In the genomic region with DNA sequence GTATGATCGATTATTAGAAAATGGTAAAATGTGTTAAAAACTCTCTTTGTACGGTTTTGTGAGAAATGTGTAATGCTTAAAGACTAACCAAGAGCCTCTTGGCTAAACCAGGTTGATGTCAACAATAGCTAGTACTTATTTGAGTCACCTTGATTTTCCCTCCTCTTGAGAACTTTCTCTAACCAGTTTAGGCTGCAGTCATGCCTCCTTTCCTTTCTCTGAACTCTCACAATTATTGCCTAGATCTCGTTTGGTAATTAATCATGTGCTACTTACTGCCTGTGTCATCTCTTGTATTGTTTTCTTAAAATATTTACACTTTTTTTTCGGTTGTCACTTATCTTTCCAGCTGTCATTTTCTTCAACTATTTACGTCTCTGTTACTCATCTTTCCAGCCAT, we compare ENCODE assay signal across 8 cellular contexts. TPM values are rescaled to one million over a fixed set of nuclear protein-coding genes. Genes with fewer than 3 reads are reported as not detected.
DNase-seq lines count a peak whose midpoint lies in the region; ATAC-seq, FAIRE-seq and TF ChIP-seq lines count a peak whose summit lies in the region.

No MANE protein-coding gene starts in this region.

- H3K9me3 ChIP-seq in skeletal muscle satellite cell (replicated peaks; ENCODE audit: low read length) (no peaks in the 10 kb centered on the region), small intestine (ENCODE audit: control insufficient read depth, low read depth) (no peaks in the 10 kb centered on the region)

- FAIRE-seq in small intestine (lab: Jason Lieb, UNC), result no peak

- peaks cover 30% of the 10 kb centered on the region for H3K79me2 ChIP-seq in ACC112 (ENCODE audit: control insufficient read depth, insufficient read depth, low read length, unreplicated experiment)

- H3K27ac ChIP-seq in ACC112 (ENCODE audit: low read depth, low read length) (0 out of 2 replicates have a peak overlapping the region, but pooled peaks have one; percentile 6), small intestine (ENCODE audit: low read depth in 1 of 2, low read length in 1 of 2) (no peak overlapping the region)

- DNase-seq in dermis blood vessel endothelial cell, result peak; percentile 25
- DNase-seq in stimulated activated CD4-positive, alpha-beta T cell treated with anti-CD3 and anti-CD28 coated beads, Interleukin-4, amount 100 ng/mL, for 4 hours, result no peak
- no peak for DNase-seq in small intestine

- H3K4me2 ChIP-seq in skeletal muscle satellite cell (ENCODE audit: low read length), result peak overlapping the region; percentile 98

- no peak overlapping the region for H3K9ac ChIP-seq in skeletal muscle satellite cell (ENCODE audit: low read depth, low read length)

- H3K4me1 ChIP-seq in ACC112 (ENCODE audit: control insufficient read depth, insufficient read depth, low read length, unreplicated experiment) (peaks cover 19% of the 10 kb centered on the region), skeletal muscle satellite cell (ENCODE audit: control insufficient read depth, insufficient read depth, low read length) (peaks cover 9% of the 10 kb centered on the region), small intestine (ENCODE audit: control insufficient read depth in 2 of 2, insufficient read depth in 1 of 2, low read depth in 1 of 2, low read length in 1 of 2) (peaks cover 0 to 1% of the 10 kb centered on the region in 2 donors)

- H2AFZ ChIP-seq in ACC112 (ENCODE audit: low read length, unreplicated experiment), result peak overlapping the region; percentile 92

- no peak for TF ChIP-seq POLR2A in GM18505 (IDR thresholded peaks at IDR 0.05; ENCODE audit: borderline replicate concordance, extremely low read depth, insufficient read depth, insufficient read length)

- no peaks in the 10 kb centered on the region for H3K27me3 ChIP-seq in ACC112 (ENCODE audit: insufficient read depth, low read length)
- H3K27me3 ChIP-seq in skeletal muscle satellite cell (ENCODE audit: control insufficient read depth, insufficient read depth, low read length), result peaks cover 5% of the 10 kb centered on the region
- H3K27me3 ChIP-seq in small intestine (ENCODE audit: control insufficient read depth in 2 of 2, insufficient read depth in 2 of 2, low read length in 2 of 2), result no peaks in the 10 kb centered on the region

- H3K36me3 ChIP-seq in ACC112 (ENCODE audit: insufficient read depth, low read length) (no peaks in the 10 kb centered on the region), skeletal muscle satellite cell (ENCODE audit: insufficient read depth, low read length) (no peaks in the 10 kb centered on the region), small intestine (ENCODE audit: control insufficient read depth in 2 of 2, insufficient read depth in 2 of 2, low read length in 2 of 2) (no peaks in the 10 kb centered on the region)

- 15 to 23% (median 22%) methylated on average over 5 of the region's 5 CpGs for WGBS in small intestine, 3 donors

- ATAC-seq in GM18867 (IDR thresholded peaks at IDR 0.05; ENCODE audit: unreplicated experiment) (peak; percentile 24), HG03575 (IDR thresholded peaks at IDR 0.05; ENCODE audit: extremely low read depth, insufficient number of reproducible peaks, low FRiP score, unreplicated experiment) (peak; percentile 47), GM18505 (IDR thresholded peaks at IDR 0.05; ENCODE audit: unreplicated experiment) (no peak)

- H3K4me3 ChIP-seq in ACC112 (ENCODE audit: low read depth, low read length), result peak overlapping the region; percentile 89
- H3K4me3 ChIP-seq in skeletal muscle satellite cell (ENCODE audit: low read length), result peak overlapping the region; percentile 96
- H3K4me3 ChIP-seq in small intestine (ENCODE audit: low read depth in 1 of 2, low read length in 2 of 2), result peak overlapping the region in 1 of 2 donors; percentile 88

RNA-seq across cellular contexts. Expression of gene EPC2, which starts 1.1 kb away (rescaled TPM):
- total RNA-seq in dermis blood vessel endothelial cell, result 20.9 and 26.6 TPM in 2 replicates
- total RNA-seq in skeletal muscle satellite cell (2012; rRNA removed), result 11.4 and 12.7 TPM in 2 replicates
- 1 to 10 TPM; 7.2 to 9.0 (median 7.8) TPM for polyA plus RNA-seq in small intestine
